Comparison of ENCODE assay signal across 34 cellular contexts in genomic region chr2:202118168-202118567, GRCh38. TPM values are rescaled to one million over a fixed set of nuclear protein-coding genes. Genes with fewer than 3 reads are reported as not detected.
"Had no signal": no experiment of that assay in that cellular context is flagged by ENCODE, and none has a peak within 500 bp of the region (broad histone marks: within the 10 kb centered on the region; RNA-seq: fewer than 3 reads in every experiment).

No MANE protein-coding gene starts in this region.

- H3K4me3 ChIP-seq: heart right ventricle, hepatocyte, left ventricle myocardium inferior, lung, mucosa of descending colon, psoas muscle, right lobe of liver, smooth muscle cell, suprapubic skin, thoracic aorta, tibial artery, upper lobe of right lung had no signal

- H3K27ac Mint-ChIP-seq: memory B cell; naive thymus-derived CD4-positive, alpha-beta T cell; natural killer cell treated with Interleukin-12 subunit alpha and Interleukin-12 subunit beta and Interleukin-15 and Interleukin-18, amount 100 ng/mL, for 72 hours; stimulated activated memory B cell treated with anti-CD40 and anti-IgM and Interleukin-4, amounts not matched to agents 10 μg/mL and 1 μg/mL and 100 μg/mL, for 72 hours; stimulated activated naive CD8-positive, alpha-beta T cell treated with anti-CD3 and anti-CD28 coated beads, Interleukin-15, amount 100 ng/mL, for 72 hours had no signal

- H3K36me3 Mint-ChIP-seq: memory B cell; natural killer cell treated with Interleukin-12 subunit alpha and Interleukin-12 subunit beta and Interleukin-15 and Interleukin-18, amount 100 ng/mL, for 72 hours; stimulated activated memory B cell treated with anti-CD40 and anti-IgM and Interleukin-4, amounts not matched to agents 10 μg/mL and 1 μg/mL and 100 μg/mL, for 72 hours had no signal

- H2AFZ ChIP-seq: hepatocyte, parathyroid adenoma had no signal

- DNase-seq: heart right ventricle; islet precursor cell; left ventricle myocardium inferior; midbrain; mucosa of descending colon; naive thymus-derived CD4-positive, alpha-beta T cell; nucleus accumbens; psoas muscle; right lobe of liver; stimulated activated CD4-positive, alpha-beta T cell treated with anti-CD3 and anti-CD28 coated beads, Interleukin-1b, Interleukin-23, amount 100 ng/mL, for 48 hours; stimulated activated CD4-positive, alpha-beta T cell treated with anti-CD3 and anti-CD28 coated beads, Interleukin-2, amount 100 ng/mL, for 48 hours; stimulated activated CD4-positive, alpha-beta T cell treated with anti-CD3 and anti-CD28 coated beads, Interleukin-4, amount 100 ng/mL, for 4 hours; stimulated activated CD8-positive, alpha-beta memory T cell treated with anti-CD3 and anti-CD28 coated beads, Interleukin-4, amount 100 ng/mL, for 48 hours; stimulated activated naive CD4-positive, alpha-beta T cell treated with Interleukin-2 at 50 U/mL for 16 hours; stimulated activated naive CD8-positive, alpha-beta T cell treated with anti-CD3 and anti-CD28 coated beads, Interleukin-15, amount 100 ng/mL, for 72 hours; tibial artery; trophoblast cell; upper lobe of right lung had no signal

- H3K4me1 ChIP-seq: parathyroid adenoma, suprapubic skin had no signal

- H3K9me3 ChIP-seq: left ventricle myocardium inferior, mucosa of descending colon, right lobe of liver, suprapubic skin, thoracic aorta, tibial artery, upper lobe of right lung had no signal

- H3K9me3 Mint-ChIP-seq: memory B cell; natural killer cell treated with Interleukin-12 subunit alpha and Interleukin-12 subunit beta and Interleukin-15 and Interleukin-18, amount 100 ng/mL, for 72 hours had no signal

- ATAC-seq: heart right ventricle; mucosa of descending colon; naive thymus-derived CD4-positive, alpha-beta T cell; natural killer cell treated with Interleukin-12 subunit alpha and Interleukin-12 subunit beta and Interleukin-15 and Interleukin-18, amount 100 ng/mL, for 72 hours; psoas muscle; right lobe of liver; stimulated activated memory B cell treated with anti-CD40 and anti-IgM and Interleukin-4, amounts not matched to agents 10 μg/mL and 1 μg/mL and 100 μg/mL, for 72 hours; stimulated activated naive CD8-positive, alpha-beta T cell treated with anti-CD3 and anti-CD28 coated beads, Interleukin-15, amount 100 ng/mL, for 72 hours; upper lobe of right lung had no signal

- H3K4me2 ChIP-seq: hepatocyte, smooth muscle cell had no signal

- H3K27ac ChIP-seq: heart right ventricle, hepatocyte, left ventricle myocardium inferior, parathyroid adenoma, psoas muscle, right lobe of liver, suprapubic skin, thoracic aorta, tibial artery, upper lobe of right lung had no signal

- H3K4me3 Mint-ChIP-seq: memory B cell; naive thymus-derived CD4-positive, alpha-beta T cell; natural killer cell treated with Interleukin-12 subunit alpha and Interleukin-12 subunit beta and Interleukin-15 and Interleukin-18, amount 100 ng/mL, for 72 hours; stimulated activated memory B cell treated with anti-CD40 and anti-IgM and Interleukin-4, amounts not matched to agents 10 μg/mL and 1 μg/mL and 100 μg/mL, for 72 hours; stimulated activated naive CD8-positive, alpha-beta T cell treated with anti-CD3 and anti-CD28 coated beads, Interleukin-15, amount 100 ng/mL, for 72 hours had no signal

- H3K36me3 ChIP-seq: heart right ventricle, left ventricle myocardium inferior, right lobe of liver, suprapubic skin, thoracic aorta, tibial artery, upper lobe of right lung had no signal

- H3K27me3 ChIP-seq: hepatocyte, right lobe of liver, suprapubic skin, tibial artery, upper lobe of right lung had no signal

- H3K79me2 ChIP-seq: hepatocyte, parathyroid adenoma had no signal

RNA-seq across cellular contexts. Expression of gene KIAA2012, which starts 45.1 kb away (rescaled TPM):
- total RNA-seq: heart right ventricle; kidney epithelial cell; left ventricle myocardium inferior; lower leg skin; mesenteric fat pad; myocyte; naive thymus-derived CD4-positive, alpha-beta T cell; natural killer cell treated with Interleukin-12 subunit alpha and Interleukin-12 subunit beta and Interleukin-15 and Interleukin-18, amount 100 ng/mL, for 72 hours; osteocyte; posterior vena cava; smooth muscle cell; thoracic aorta; upper lobe of right lung had no signal
- polyA plus RNA-seq: heart right ventricle; hepatocyte; naive thymus-derived CD4-positive, alpha-beta T cell; neural cell; smooth muscle cell had no signal
